13 cellular contexts compared by ENCODE assay signal in genomic region chr7:19107142-19107391, GRCh38. TPM values are rescaled to one million over a fixed set of nuclear protein-coding genes. Genes with fewer than 3 reads are reported as not detected.
DNase-seq lines count a peak whose midpoint lies in the region; FAIRE-seq and TF ChIP-seq lines count a peak whose summit lies in the region.
"Had no signal": no experiment of that assay in that cellular context is flagged by ENCODE, and none has a peak within 500 bp of the region (broad histone marks: within the 10 kb centered on the region; RNA-seq: fewer than 3 reads in every experiment).

No MANE protein-coding gene starts in this region.

- peaks cover 54% of the 10 kb centered on the region for H3K4me1 Mint-ChIP-seq in chondrocyte (ENCODE audit: low read depth)
- no peaks in the 10 kb centered on the region for H3K4me1 Mint-ChIP-seq in activated naive CD4-positive, alpha-beta T cell treated with anti-CD3 and anti-CD28 coated beads, Interleukin-2, amount 10 ng/mL, durations not matched to agents 7 days and 5 days
- H3K4me1 Mint-ChIP-seq: T-helper 17 cell had no signal

- H3K9me3 Mint-ChIP-seq in chondrocyte (ENCODE audit: low read depth) = no peaks in the 10 kb centered on the region
- no peaks in the 10 kb centered on the region for H3K9me3 Mint-ChIP-seq in activated naive CD4-positive, alpha-beta T cell treated with anti-CD3 and anti-CD28 coated beads, Interleukin-2, amount 10 ng/mL, durations not matched to agents 7 days and 5 days

- H3K27ac ChIP-seq in HEK293 (ENCODE audit: extremely low read depth, low read depth, low read length) (no peak overlapping the region; the same call in 1 of the 2 replicates), kidney (ENCODE audit: low read depth in 2 of 2, low read length in 2 of 2) (no peak overlapping the region), subcutaneous abdominal adipose tissue (ENCODE audit: low read depth, low read length) (peak overlapping the region; percentile 96)
- H3K27ac ChIP-seq: upper lobe of left lung had no signal

- H3K9ac ChIP-seq in kidney (ENCODE audit: low read length in 2 of 2) (no peak overlapping the region), subcutaneous abdominal adipose tissue (ENCODE audit: low read length in 5 of 5) (peak overlapping the region; percentile 51 to 93 (median 76))

- no peak for TF ChIP-seq CTCF in HEK293 (tag by site-specific recombination; IDR thresholded peaks at IDR 0.05)
- TF ChIP-seq CTCF in chondrocyte (IDR thresholded peaks at IDR 0.05) = no peak
- no peak for TF ChIP-seq CTCF in kidney (IDR thresholded peaks at IDR 0.05; ENCODE audit: borderline replicate concordance, extremely low read depth, insufficient read depth)

- intact Hi-C loops in kidney (cut with DNase I) = no loop called here

- H3K4me3 Mint-ChIP-seq in chondrocyte (ENCODE audit: unreplicated experiment) = peak overlapping the region; percentile 91
- H3K4me3 Mint-ChIP-seq in activated naive CD4-positive, alpha-beta T cell treated with anti-CD3 and anti-CD28 coated beads, Interleukin-2, amount 10 ng/mL, durations not matched to agents 7 days and 5 days = no peak overlapping the region
- H3K4me3 Mint-ChIP-seq: T-helper 17 cell had no signal

- H3K36me3 Mint-ChIP-seq in chondrocyte (ENCODE audit: low read depth) = no peaks in the 10 kb centered on the region
- H3K36me3 Mint-ChIP-seq in activated naive CD4-positive, alpha-beta T cell treated with anti-CD3 and anti-CD28 coated beads, Interleukin-2, amount 10 ng/mL, durations not matched to agents 7 days and 5 days = no peaks in the 10 kb centered on the region

- H3K4me1 ChIP-seq in HEK293 (ENCODE audit: control insufficient read depth, insufficient read depth, low read length) (no peaks in the 10 kb centered on the region), kidney (ENCODE audit: control insufficient read depth in 1 of 2, insufficient read depth in 1 of 2, low read depth in 1 of 2, low read length in 2 of 2) (peaks cover 0 to 6% of the 10 kb centered on the region in 2 donors), subcutaneous abdominal adipose tissue (ENCODE audit: control insufficient read depth in 5 of 5, insufficient read depth in 5 of 5, low read length in 5 of 5) (peaks cover 0 to 75% (median 57%) of the 10 kb centered on the region in 5 donors)

- DNase-seq in chondrocyte (ENCODE audit: low spot score) (no peak), kidney (no peak), OCI-M1 (lab: John Stamatoyannopoulos, UW) (no peak), HEK293T (ENCODE audit: extremely low spot score) (no peak), H4 (ENCODE audit: low spot score) (no peak)
- no peak for DNase-seq in activated naive CD4-positive, alpha-beta T cell treated with anti-CD3 and anti-CD28 coated beads, Interleukin-2, amount 10 ng/mL, durations not matched to agents 7 days and 5 days
- DNase-seq: DND-41, left colon, T-helper 17 cell had no signal

- no peaks in the 10 kb centered on the region for H3K27me3 Mint-ChIP-seq in chondrocyte (ENCODE audit: low read depth)
- H3K27me3 Mint-ChIP-seq in activated naive CD4-positive, alpha-beta T cell treated with anti-CD3 and anti-CD28 coated beads, Interleukin-2, amount 10 ng/mL, durations not matched to agents 7 days and 5 days = peaks cover 63% of the 10 kb centered on the region

- peak overlapping the region; percentile 99 for H3K27ac Mint-ChIP-seq in chondrocyte (ENCODE audit: unreplicated experiment)
- no peak overlapping the region for H3K27ac Mint-ChIP-seq in activated naive CD4-positive, alpha-beta T cell treated with anti-CD3 and anti-CD28 coated beads, Interleukin-2, amount 10 ng/mL, durations not matched to agents 7 days and 5 days
- H3K27ac Mint-ChIP-seq: T-helper 17 cell had no signal

- CTCF ChIA-PET in HEK293 (lab: Yijun Ruan, JAX) = interaction anchor here (1.5 kb wide), 1 partner anchor 12 kb away, joined by 5 read pairs; no protein-coding TSS in a partner anchor
- CTCF ChIA-PET in activated naive CD4-positive, alpha-beta T cell treated with anti-CD3 and anti-CD28 coated beads, Interleukin-2, amount 10 ng/mL, durations not matched to agents 7 days and 5 days (lab: Charles Lee) = no interaction called here
- CTCF ChIA-PET in HEK293T (lab: Yijun Ruan, JAX) = no interaction called here

- H3K27me3 ChIP-seq in subcutaneous abdominal adipose tissue (ENCODE audit: control insufficient read depth in 5 of 5, insufficient read depth in 4 of 5, low read length in 5 of 5) = peaks cover 0 to 41% (median 14%) of the 10 kb centered on the region in 5 donors

- POLR2A ChIA-PET in HEK293 (lab: Yijun Ruan, JAX) (no interaction called here), HEK293T (lab: Yijun Ruan, JAX) (interaction anchor here (0.8 to 3.6 kb wide), 3 partner anchors 10 to 205 kb away, joined by 3 to 22 read pairs (median 3); partner anchors contain the start of gene TWIST1)

- no peaks in the 10 kb centered on the region for H3K36me3 ChIP-seq in HEK293 (ENCODE audit: control insufficient read depth in 2 of 2, insufficient read depth in 1 of 2, low read length in 2 of 2)
- no peaks in the 10 kb centered on the region for H3K36me3 ChIP-seq in kidney (ENCODE audit: control insufficient read depth in 1 of 2, insufficient read depth in 2 of 2, low read length in 2 of 2)
- no peaks in the 10 kb centered on the region for H3K36me3 ChIP-seq in subcutaneous abdominal adipose tissue (ENCODE audit: control insufficient read depth in 5 of 5, insufficient read depth in 5 of 5, low read length in 5 of 5)
- H3K36me3 ChIP-seq: upper lobe of left lung had no signal

- H3K9me3 ChIP-seq in HEK293 (ENCODE audit: control insufficient read depth, insufficient read depth, low read depth, low read length) (no peaks in the 10 kb centered on the region), kidney (ENCODE audit: control insufficient read depth in 1 of 2, low read length in 2 of 2) (no peaks in the 10 kb centered on the region), subcutaneous abdominal adipose tissue (ENCODE audit: control insufficient read depth in 5 of 5, low read length in 5 of 5) (no peaks in the 10 kb centered on the region)
- H3K9me3 ChIP-seq: upper lobe of left lung had no signal

- H3K4me3 ChIP-seq in HEK293 (ENCODE audit: low read depth, low read length) (peak overlapping the region; percentile 27), kidney (ENCODE audit: low read length in 2 of 2) (peak overlapping the region; percentile 60 to 63), subcutaneous abdominal adipose tissue (ENCODE audit: low read depth in 1 of 5, low read length in 5 of 5) (peak overlapping the region; percentile 72 to 91 (median 86))

- FAIRE-seq in kidney (lab: Jason Lieb, UNC) = no peak

TF ChIP-seq in HEK293, 187 proteins besides CTCF, POLR2A, EP300 and RAD21 (continues in another document):
- TF ChIP-seq ZNF560 (tag by site-specific recombination; IDR thresholded peaks at IDR 0.05; ENCODE audit: borderline replicate concordance) (no peak), ZNF280D (tag by site-specific recombination; IDR thresholded peaks at IDR 0.05) (no peak)

TF ChIP-seq in HEK293T, 16 proteins besides CTCF, POLR2A, EP300 and RAD21:
- TF ChIP-seq CTBP1 (IDR thresholded peaks at IDR 0.05; ENCODE audit: borderline replicate concordance) = no peak
- TF ChIP-seq ZNF384 (IDR thresholded peaks at IDR 0.05) = no peak
- TF ChIP-seq BHLHE40 (IDR thresholded peaks at IDR 0.05; ENCODE audit: borderline replicate concordance) = no peak
- no peak for TF ChIP-seq NFRKB (IDR thresholded peaks at IDR 0.05)
- no peak for TF ChIP-seq TARDBP (IDR thresholded peaks at IDR 0.05)

RNA-seq across cellular contexts. Expression of gene TWIST1, which starts 10.4 kb away (rescaled TPM):
- total RNA-seq in chondrocyte = 26.5 to 31.8 TPM (median 26.9 TPM) in 3 replicates
- 1.3 TPM for total RNA-seq in kidney
- 1.7 TPM for polyA plus RNA-seq in kidney (ENCODE audit: insufficient read depth, low read depth, low replicate concordance)
- total RNA-seq in H4 (2014; rRNA removed; shearing (Covaris generic)) = 29.1 and 40.1 TPM in 2 replicates
- total RNA-seq: dermis microvascular lymphatic vessel endothelial cell, T-helper 17 cell had no signal

RNA-seq across cellular contexts. Expression of gene FERD3L, which starts 38.2 kb away (rescaled TPM):
- total RNA-seq in chondrocyte (not detected in 3 replicates), kidney (not detected)
- polyA plus RNA-seq in kidney (ENCODE audit: insufficient read depth, low read depth, low replicate concordance) = not detected
- not detected in 2 replicates for total RNA-seq in H4 (2014; rRNA removed; shearing (Covaris generic))
- total RNA-seq: dermis microvascular lymphatic vessel endothelial cell, left colon, T-helper 17 cell, upper lobe of left lung had no signal

Comparison
In these comparisons a context has a peak if more than half of its experiments do, and no peak if none do; other contexts are left out.
1. H3K4me3 ChIP-seq: peak in every context shown above with its lines; median percentile 86 in subcutaneous abdominal adipose tissue; 62 in kidney; 27 in HEK293.
2. H3K9ac ChIP-seq: peak in subcutaneous abdominal adipose tissue (5 of 5); none in kidney (0 of 2).
3. RNA of gene TWIST1, which starts 10.4 kb away (total RNA-seq): 29.1 to 40.1 TPM in H4 and 26.5 to 31.8 TPM in chondrocyte; 1.3 TPM in kidney (single experiment); every median in the first group is over 10 times any median in the second.